1 cellular context compared by ENCODE assay signal in genomic region chrX:47233333-47234113, GRCh38.
A peak's percentile ranks its signal among the peaks of the same experiment; 100 is the strongest.
TF ChIP-seq lines count a peak whose summit lies in the region.

No MANE protein-coding gene starts in this region.

TF ChIP-seq in H1, 55 proteins besides CTCF, POLR2A, EP300 and RAD21:
- TF ChIP-seq ASH2L (IDR thresholded peaks at IDR 0.05; ENCODE audit: low read length) (no peak), CHD7 (IDR thresholded peaks at IDR 0.05; ENCODE audit: insufficient replicate concordance, low read length) (no peak), RNF2 (IDR thresholded peaks at IDR 0.05; ENCODE audit: borderline replicate concordance, low read depth, low read length, missing control alignments, poor library complexity, severe bottlenecking) (no peak), NRF1 (IDR thresholded peaks at IDR 0.05; ENCODE audit: low read depth, low read length) (peak; percentile 14; the same call in 1 of the 2 replicates), RBBP5 (IDR thresholded peaks at IDR 0.05; ENCODE audit: borderline replicate concordance, low read depth, low read length) (0 out of 2 replicates have a peak, but pooled peaks have one; percentile 52), TEAD4 (IDR thresholded peaks at IDR 0.05; ENCODE audit: low read depth, low read length) (no peak), SP2 (IDR thresholded peaks at IDR 0.05; ENCODE audit: low read length) (no peak), BCL11A (IDR thresholded peaks at IDR 0.05; ENCODE audit: low read depth in 2 of 2, low read length in 2 of 2) (no peak), NANOG (IDR thresholded peaks at IDR 0.05; ENCODE audit: insufficient read depth, low read depth, low read length, poor library complexity, severe bottlenecking) (no peak), ATF2 (IDR thresholded peaks at IDR 0.05; ENCODE audit: low read length) (peak; percentile 63; the same call in 1 of the 2 replicates), YY1 (IDR thresholded peaks at IDR 0.05; ENCODE audit: low read depth, low read length) (peak; percentile 89), CHD1 (IDR thresholded peaks at IDR 0.05; ENCODE audit: low read depth, low read length) (peak; percentile 85), SAP30 (IDR thresholded peaks at IDR 0.05; ENCODE audit: insufficient read depth, insufficient replicate concordance, low read length) (no peak), POLR2AphosphoS5 (IDR thresholded peaks at IDR 0.05; ENCODE audit: low read depth, low read length) (peak; percentile 66), MAFK (IDR thresholded peaks at IDR 0.05; ENCODE audit: low read depth, low read length) (no peak), SIX5 (IDR thresholded peaks at IDR 0.05; ENCODE audit: low read depth, low read length) (no peak), CREB1 (IDR thresholded peaks at IDR 0.05) (peak; percentile 91), RFX5 (IDR thresholded peaks at IDR 0.05; ENCODE audit: borderline replicate concordance, low read depth, low read length) (no peak), EZH2 (IDR thresholded peaks at IDR 0.05; ENCODE audit: low read depth, low read length, severe bottlenecking) (no peak), GABPA (IDR thresholded peaks at IDR 0.05; ENCODE audit: borderline replicate concordance, insufficient read depth, low read length) (no peak), RXRA (IDR thresholded peaks at IDR 0.05; ENCODE audit: insufficient read depth, low read depth, low read length) (no peak), CEBPB (IDR thresholded peaks at IDR 0.05; ENCODE audit: low read depth, low read length) (no peak), TAF1 (IDR thresholded peaks at IDR 0.05; ENCODE audit: low read depth, low read length) (peak; percentile 78), GTF2F1 (IDR thresholded peaks at IDR 0.05; ENCODE audit: borderline replicate concordance, low read depth, low read length) (no peak), CBX5 (IDR thresholded peaks at IDR 0.05; ENCODE audit: low read depth, low read length) (no peak), CHD2 (IDR thresholded peaks at IDR 0.05; ENCODE audit: low read length) (no peak), JUN (IDR thresholded peaks at IDR 0.05; ENCODE audit: low read depth, low read length) (no peak), TBP (IDR thresholded peaks at IDR 0.05; ENCODE audit: low read depth, low read length) (peak; percentile 32), JUND (IDR thresholded peaks at IDR 0.05; ENCODE audit: low read length) (0 out of 2 replicates have a peak, but pooled peaks have one; percentile 4), TAF7 (optimal IDR thresholded peaks at IDR 0.05; ENCODE audit: borderline replicate concordance, low read depth, low read length) (no peak), HDAC2 (IDR thresholded peaks at IDR 0.05; ENCODE audit: borderline replicate concordance in 1 of 2, low read depth in 2 of 2, low read length in 2 of 2) (no peak), POU5F1 (IDR thresholded peaks at IDR 0.05; ENCODE audit: low read depth, low read length) (no peak), KDM5A (IDR thresholded peaks at IDR 0.05; ENCODE audit: low read length) (no peak), FOSL1 (IDR thresholded peaks at IDR 0.05; ENCODE audit: insufficient read depth, low read depth, low read length) (no peak), USF2 (IDR thresholded peaks at IDR 0.05; ENCODE audit: low read length) (no peak), PHF8 (conservative IDR thresholded peaks at IDR 0.05; ENCODE audit: low read depth, low read length) (no peak), EGR1 (IDR thresholded peaks at IDR 0.05; ENCODE audit: borderline replicate concordance, low read depth, low read length) (no peak), CBX8 (IDR thresholded peaks at IDR 0.05; ENCODE audit: borderline replicate concordance, low read depth, low read length) (no peak), SRF (IDR thresholded peaks at IDR 0.05; ENCODE audit: low read depth, low read length) (no peak), TCF12 (IDR thresholded peaks at IDR 0.05; ENCODE audit: low read depth, low read length) (no peak), ZNF274 (IDR thresholded peaks at IDR 0.05; ENCODE audit: borderline replicate concordance, extremely low read depth, low read length) (no peak), HDAC6 (IDR thresholded peaks at IDR 0.05; ENCODE audit: low read depth, low read length) (no peak), SP1 (IDR thresholded peaks at IDR 0.05; ENCODE audit: low read depth, low read length) (no peak), BRCA1 (IDR thresholded peaks at IDR 0.05; ENCODE audit: low read depth, low read length) (no peak), SIRT6 (IDR thresholded peaks at IDR 0.05; ENCODE audit: low read length) (no peak), MAX (IDR thresholded peaks at IDR 0.05) (0 out of 2 replicates have a peak, but pooled peaks have one; percentile 32), BACH1 (IDR thresholded peaks at IDR 0.05; ENCODE audit: low read length) (no peak), E2F6 (IDR thresholded peaks at IDR 0.05) (no peak), KDM1A (IDR thresholded peaks at IDR 0.05; ENCODE audit: borderline replicate concordance, low read length) (no peak), ATF3 (IDR thresholded peaks at IDR 0.05; ENCODE audit: insufficient read depth, low read depth, low read length) (no peak), SUZ12 (IDR thresholded peaks at IDR 0.05; ENCODE audit: low read length) (no peak), KDM4A (IDR thresholded peaks at IDR 0.05; ENCODE audit: low read depth, low read length, severe bottlenecking) (no peak), CTBP2 (IDR thresholded peaks at IDR 0.05; ENCODE audit: borderline replicate concordance, insufficient read depth, insufficient read length, low read length) (no peak), SIN3A (conservative IDR thresholded peaks at IDR 0.05 in 1 of 2, IDR thresholded peaks at IDR 0.05 in 1 of 2; ENCODE audit: low read depth in 1 of 2, low read length in 2 of 2) (no peak), SP4 (IDR thresholded peaks at IDR 0.05; ENCODE audit: low read length) (no peak)
TF ChIP-seq in H1: peak in this region for 11.
